In genomic region chr4:128942547-128942946, GRCh38 we compare ENCODE assay signal across 23 cellular contexts.
DNase-seq lines count a peak whose midpoint lies in the region; ATAC-seq and TF ChIP-seq lines count a peak whose summit lies in the region.
"Had no signal": no experiment of that assay in that cellular context is flagged by ENCODE, and none has a peak within 500 bp of the region (broad histone marks: within the 10 kb centered on the region; RNA-seq: fewer than 3 reads in every experiment).

No MANE protein-coding gene starts in this region.

- H3K4me1 Mint-ChIP-seq in mesothelial cell of epicardium (peaks cover 21% of the 10 kb centered on the region), Caco-2 (ENCODE audit: low read depth, unreplicated experiment) (peaks cover 10% of the 10 kb centered on the region)
- H3K4me1 Mint-ChIP-seq in activated CD8-positive, alpha-beta T cell treated with anti-CD3 and anti-CD28 coated beads, Interleukin-2, amount 10 ng/mL, durations not matched to agents 7 days and 5 days (ENCODE audit: low read depth), result no peaks in the 10 kb centered on the region

- H3K4me3 ChIP-seq in Caco-2 (ENCODE audit: low read depth, low read length), result no peak overlapping the region
- H3K4me3 ChIP-seq: BLaER1 treated with 17β-estradiol and CSF1 and Interleukin-3, amounts not matched to agents 10 nM and 100 nM; GM12878; K562 had no signal

- no peaks in the 10 kb centered on the region for H3K4me1 ChIP-seq in Caco-2
- H3K4me1 ChIP-seq: BLaER1 treated with 17β-estradiol and CSF1 and Interleukin-3, amounts not matched to agents 10 nM and 100 nM had no signal

- H3K27ac Mint-ChIP-seq in mesothelial cell of epicardium (peak overlapping the region; percentile 73), Caco-2 (ENCODE audit: unreplicated experiment) (no peak overlapping the region)
- H3K27ac Mint-ChIP-seq in activated CD8-positive, alpha-beta T cell treated with anti-CD3 and anti-CD28 coated beads, Interleukin-2, amount 10 ng/mL, durations not matched to agents 7 days and 5 days, result no peak overlapping the region
- H3K27ac Mint-ChIP-seq: CD4-positive, alpha-beta T cell had no signal

- H3K9me3 Mint-ChIP-seq in mesothelial cell of epicardium (no peaks in the 10 kb centered on the region), Caco-2 (ENCODE audit: unreplicated experiment) (no peaks in the 10 kb centered on the region)
- peaks cover 6% of the 10 kb centered on the region for H3K9me3 Mint-ChIP-seq in activated CD8-positive, alpha-beta T cell treated with anti-CD3 and anti-CD28 coated beads, Interleukin-2, amount 10 ng/mL, durations not matched to agents 7 days and 5 days (ENCODE audit: insufficient read depth)
- H3K9me3 Mint-ChIP-seq: CD4-positive, alpha-beta T cell had no signal

- H3K36me3 Mint-ChIP-seq in mesothelial cell of epicardium, result peaks cover 14% of the 10 kb centered on the region
- peaks cover 4% of the 10 kb centered on the region for H3K36me3 Mint-ChIP-seq in Caco-2 (ENCODE audit: insufficient read depth, unreplicated experiment)
- H3K36me3 Mint-ChIP-seq in activated CD8-positive, alpha-beta T cell treated with anti-CD3 and anti-CD28 coated beads, Interleukin-2, amount 10 ng/mL, durations not matched to agents 7 days and 5 days (ENCODE audit: low read depth), result peaks cover 57% of the 10 kb centered on the region

- POLR2A ChIA-PET in Caco-2 (lab: Charles Lee), result no interaction called here
- POLR2A ChIA-PET in activated CD8-positive, alpha-beta T cell treated with anti-CD3 and anti-CD28 coated beads, Interleukin-2, amount 10 ng/mL, durations not matched to agents 7 days and 5 days (lab: Charles Lee), result no interaction called here

- DNase-seq in GM04503 (ENCODE audit: low read depth) (peak; percentile 2), astrocyte of the hippocampus (ENCODE audit: low read depth, low spot score) (peak; percentile 23), mesothelial cell of epicardium (ENCODE audit: low spot score in 2 of 2, unreplicated experiment in 2 of 2) (no peak), stromal cell of bone marrow (ENCODE audit: low read depth) (peak; percentile 9), Caco-2 (no peak), substantia nigra (lab: John Stamatoyannopoulos, UW) (no peak)
- no peak for DNase-seq in activated CD8-positive, alpha-beta T cell treated with anti-CD3 and anti-CD28 coated beads, Interleukin-2, amount 10 ng/mL, durations not matched to agents 7 days and 5 days
- DNase-seq: CD4-positive, alpha-beta T cell; DMS53; Kasumi-1; MV-4-11; NCI-H1105; NCI-H1436 treated with DMSO at 0.1 percent for 48 hours; NCI-H187 treated with DMSO at 0.1 percent for 48 hours; NCI-H446 treated with DMSO at 0.1 percent for 48 hours; NCI-H526; NCI-H82; NK-92 treated with Interleukin-12 subunit alpha and Interleukin-12 subunit beta, amount 100 ng/mL, for 24 hours; PC-3 had no signal

- H3K27me3 Mint-ChIP-seq in mesothelial cell of epicardium (ENCODE audit: low read depth) (no peaks in the 10 kb centered on the region), Caco-2 (ENCODE audit: insufficient read depth, unreplicated experiment) (no peaks in the 10 kb centered on the region)
- no peaks in the 10 kb centered on the region for H3K27me3 Mint-ChIP-seq in activated CD8-positive, alpha-beta T cell treated with anti-CD3 and anti-CD28 coated beads, Interleukin-2, amount 10 ng/mL, durations not matched to agents 7 days and 5 days (ENCODE audit: low read depth)
- H3K27me3 Mint-ChIP-seq: CD4-positive, alpha-beta T cell had no signal

- H3K36me3 ChIP-seq in Caco-2 (ENCODE audit: control insufficient read depth, insufficient read depth, low read length), result no peaks in the 10 kb centered on the region

- BruUV-seq in Caco-2 (replicated peaks; lab: Mats Ljungman, UMichigan), result no TSS peak

- no peak overlapping the region for H3K27ac ChIP-seq in substantia nigra (ENCODE audit: low read depth, low read length, poor library complexity, severe bottlenecking)
- H3K27ac ChIP-seq: BLaER1 treated with 17β-estradiol and CSF1 and Interleukin-3, amounts not matched to agents 10 nM and 100 nM had no signal

- no peak for ATAC-seq in activated CD8-positive, alpha-beta T cell treated with anti-CD3 and anti-CD28 coated beads, Interleukin-2, amount 10 ng/mL, durations not matched to agents 7 days and 5 days
- ATAC-seq: GM12878, K562, PC-3, SK-N-SH treated with all-trans-retinoic acid at 6 μM for 48 hours had no signal

- H3K4me3 Mint-ChIP-seq in mesothelial cell of epicardium (no peak overlapping the region), Caco-2 (ENCODE audit: unreplicated experiment) (no peak overlapping the region)
- no peak overlapping the region for H3K4me3 Mint-ChIP-seq in activated CD8-positive, alpha-beta T cell treated with anti-CD3 and anti-CD28 coated beads, Interleukin-2, amount 10 ng/mL, durations not matched to agents 7 days and 5 days
- H3K4me3 Mint-ChIP-seq: CD4-positive, alpha-beta T cell had no signal

- CTCF ChIA-PET in Caco-2 (lab: Charles Lee), result no interaction called here
- CTCF ChIA-PET in activated CD8-positive, alpha-beta T cell treated with anti-CD3 and anti-CD28 coated beads, Interleukin-2, amount 10 ng/mL, durations not matched to agents 7 days and 5 days (lab: Charles Lee), result no interaction called here

- H3K27me3 ChIP-seq in Caco-2 (replicated peaks; ENCODE audit: control insufficient read depth, insufficient read depth, low read length), result no peaks in the 10 kb centered on the region
- H3K27me3 ChIP-seq: BLaER1 treated with 17β-estradiol and CSF1 and Interleukin-3, amounts not matched to agents 10 nM and 100 nM had no signal

- H3K9me3 ChIP-seq in Caco-2, result no peaks in the 10 kb centered on the region

- intact Hi-C loops in Caco-2 (cut with micrococcal nuclease; ENCODE audit: unreplicated experiment), result no loop called here

- no peak for TF ChIP-seq CTCF in mesothelial cell of epicardium (IDR thresholded peaks at IDR 0.05; ENCODE audit: unreplicated experiment)
- no peak for TF ChIP-seq CTCF in Caco-2 (IDR thresholded peaks at IDR 0.05; ENCODE audit: insufficient read depth in 1 of 2, low read depth in 1 of 2, low read length in 1 of 2, severe bottlenecking in 1 of 2, unreplicated experiment in 1 of 2)

Comparison
In these comparisons a context has a peak if more than half of its experiments do, and no peak if none do; other contexts are left out.
1. DNase-seq: peak in GM04503 (single experiment), astrocyte of the hippocampus (single experiment) and stromal cell of bone marrow (single experiment); none in mesothelial cell of epicardium (0 of 2), Caco-2 (0 of 2), activated CD8-positive, alpha-beta T cell treated with anti-CD3 and anti-CD28 coated beads, Interleukin-2, amount 10 ng/mL, durations not matched to agents 7 days and 5 days (single experiment) and substantia nigra (0 of 49).